In the genomic region with DNA sequence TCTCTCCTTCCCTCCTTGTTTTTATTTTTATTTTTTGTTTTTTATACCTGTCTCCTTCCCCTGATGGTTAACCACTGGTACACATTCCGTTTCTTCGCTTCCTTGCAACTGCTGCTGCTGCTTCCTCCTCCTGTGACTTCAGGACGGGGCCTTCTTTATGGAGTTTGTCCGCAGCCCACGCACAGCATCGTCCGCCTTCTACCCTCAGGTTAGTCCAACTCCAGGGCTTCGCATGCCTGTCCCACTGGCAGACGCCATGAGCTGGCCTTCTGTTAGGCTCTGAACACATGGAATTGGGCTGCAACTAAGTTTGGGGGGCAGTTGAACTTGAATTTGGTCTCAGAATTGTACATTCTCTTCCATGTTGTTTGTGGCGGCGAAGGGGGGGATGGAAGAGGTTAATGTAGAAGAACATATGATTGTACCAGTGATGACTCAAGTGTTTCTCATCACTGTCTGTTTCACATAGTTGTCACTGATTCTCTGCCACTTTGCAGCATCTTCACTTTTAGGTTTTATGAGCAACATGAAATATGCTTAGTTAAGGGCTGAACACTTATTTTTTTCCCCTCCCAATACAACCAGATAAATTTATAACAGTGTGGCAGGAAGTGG, we compare ENCODE assay signal across 22 cellular contexts.
DNase-seq lines count a peak whose midpoint lies in the region; ATAC-seq and TF ChIP-seq lines count a peak whose summit lies in the region.
"Had no signal": no experiment of that assay in that cellular context is flagged by ENCODE, and none has a peak within 500 bp of the region (broad histone marks: within the 10 kb centered on the region; RNA-seq: fewer than 3 reads in every experiment).

No MANE protein-coding gene starts in this region.

- no peak for TF ChIP-seq RAD21 in SK-N-SH (IDR thresholded peaks at IDR 0.05; ENCODE audit: low read length)

- H4K20me1 ChIP-seq in SK-N-SH (ENCODE audit: insufficient read depth), result no peaks in the 10 kb centered on the region

- H3K36me3 Mint-ChIP-seq in activated CD4-positive, alpha-beta memory T cell treated with anti-CD3 and anti-CD28 coated beads for 36 hours, result no peaks in the 10 kb centered on the region
- H3K36me3 Mint-ChIP-seq in activated CD4-positive, alpha-beta memory T cell treated with anti-CD3 and anti-CD28 coated beads, Interleukin-2, amount 10 ng/mL, durations not matched to agents 7 days and 5 days (ENCODE audit: low read depth), result peaks cover 9% of the 10 kb centered on the region
- H3K36me3 Mint-ChIP-seq: natural killer cell treated with Interleukin-12 subunit alpha and Interleukin-12 subunit beta and Interleukin-15 and Interleukin-18, amount 100 ng/mL, for 72 hours had no signal

- 0 out of 4 replicates have a peak, but pooled peaks cover 0 to 4% of the 10 kb centered on the region in 2 experiments for H3K4me1 ChIP-seq in SK-N-SH (ENCODE audit: control insufficient read depth in 1 of 2, insufficient read depth in 2 of 2, low read depth in 1 of 2, low read length in 1 of 2)
- H3K4me1 ChIP-seq: colonic mucosa, stomach, upper lobe of left lung had no signal

- intact Hi-C loops in activated CD4-positive, alpha-beta memory T cell treated with anti-CD3 and anti-CD28 coated beads for 36 hours (cut with micrococcal nuclease), result no loop called here

- no peaks in the 10 kb centered on the region for H3K27me3 ChIP-seq in SK-N-SH (ENCODE audit: insufficient read depth)
- H3K27me3 ChIP-seq: colonic mucosa, SJSA1, stomach, upper lobe of left lung had no signal

- no peak for ATAC-seq in GM18870 (IDR thresholded peaks at IDR 0.05; ENCODE audit: unreplicated experiment)
- ATAC-seq: natural killer cell treated with Interleukin-12 subunit alpha and Interleukin-12 subunit beta and Interleukin-15 and Interleukin-18, amount 100 ng/mL, for 72 hours had no signal

- H2AFZ ChIP-seq in SK-N-SH (ENCODE audit: low read depth), result no peak overlapping the region

- DNase-seq in activated CD4-positive, alpha-beta memory T cell treated with anti-CD3 and anti-CD28 coated beads for 36 hours, result peak; percentile 52
- DNase-seq in activated CD4-positive, alpha-beta memory T cell treated with anti-CD3 and anti-CD28 coated beads, Interleukin-2, amount 10 ng/mL, durations not matched to agents 7 days and 5 days, result no peak
- no peak for DNase-seq in SK-N-SH
- DNase-seq in caudate nucleus (lab: John Stamatoyannopoulos, UW), result peak in 3 of 61 donors; percentile 20 to 36 (median 26)
- DNase-seq in stimulated activated CD4-positive, alpha-beta T cell treated with anti-CD3 and anti-CD28 coated beads, Interleukin-1b, Interleukin-23, amount 100 ng/mL, for 48 hours, result peak; percentile 21
- DNase-seq in RWPE1 (ENCODE audit: low spot score), result no peak
- DNase-seq in NOMO-1 treated with dmso at 0.1 percent for 144 hours (lab: John Stamatoyannopoulos, UW; ENCODE audit: unreplicated experiment), result no peak
- DNase-seq: activated CD4-positive, alpha-beta T cell treated with anti-CD3 and anti-CD28 coated beads, Interleukin-2, amount 10 ng/mL, durations not matched to agents 7 days and 5 days; colonic mucosa; DMS 273 treated with DMSO at 0.1 percent for 48 hours; Karpas-422; kidney glomerular epithelial cell; NCI-H1105; NCI-H526 treated with DMSO at 0.1 percent for 48 hours; stomach; upper lobe of left lung had no signal

- 96% methylated on average over 11 of the region's 11 CpGs for WGBS in SK-N-SH (ENCODE audit: low lambda C conversion rate)

- TF ChIP-seq EP300 in SK-N-SH (IDR thresholded peaks at IDR 0.05; ENCODE audit: borderline replicate concordance in 1 of 2, low read depth in 1 of 2, low read length in 1 of 2), result no peak

- H3K79me2 ChIP-seq in SK-N-SH (ENCODE audit: insufficient read depth), result no peaks in the 10 kb centered on the region

- CTCF ChIA-PET in activated CD4-positive, alpha-beta memory T cell treated with anti-CD3 and anti-CD28 coated beads for 36 hours (lab: Charles Lee), result interaction anchor here (1.3 kb wide), 1 partner anchor 109 kb away, joined by 3 read pairs; no protein-coding TSS in a partner anchor
- CTCF ChIA-PET in activated CD4-positive, alpha-beta memory T cell treated with anti-CD3 and anti-CD28 coated beads, Interleukin-2, amount 10 ng/mL, durations not matched to agents 7 days and 5 days (lab: Charles Lee), result interaction anchor here (1.3 kb wide), 1 partner anchor 11 kb away, joined by 4 read pairs; no protein-coding TSS in a partner anchor
- CTCF ChIA-PET in SK-N-SH (lab: Yijun Ruan, JAX) (interaction anchor here (0.6 to 1.6 kb wide), 2 partner anchors 15 to 105 kb away, joined by 3 read pairs; no protein-coding TSS in a partner anchor), RWPE1 (lab: Yijun Ruan, JAX) (no interaction called here)

- no peak overlapping the region for H3K4me2 ChIP-seq in SK-N-SH

- H3F3A ChIP-seq in SK-N-SH (replicated peaks; ENCODE audit: insufficient read depth), result peaks cover 3% of the 10 kb centered on the region

- no peak overlapping the region for H3K9ac ChIP-seq in SK-N-SH

- peaks cover 7% of the 10 kb centered on the region for H3K4me1 Mint-ChIP-seq in activated CD4-positive, alpha-beta memory T cell treated with anti-CD3 and anti-CD28 coated beads for 36 hours (ENCODE audit: low read depth)
- peaks cover 6% of the 10 kb centered on the region for H3K4me1 Mint-ChIP-seq in activated CD4-positive, alpha-beta memory T cell treated with anti-CD3 and anti-CD28 coated beads, Interleukin-2, amount 10 ng/mL, durations not matched to agents 7 days and 5 days
- H3K4me1 Mint-ChIP-seq: memory B cell had no signal

- no peak overlapping the region for H3K4me3 Mint-ChIP-seq in activated CD4-positive, alpha-beta memory T cell treated with anti-CD3 and anti-CD28 coated beads for 36 hours
- no peak overlapping the region for H3K4me3 Mint-ChIP-seq in activated CD4-positive, alpha-beta memory T cell treated with anti-CD3 and anti-CD28 coated beads, Interleukin-2, amount 10 ng/mL, durations not matched to agents 7 days and 5 days
- H3K4me3 Mint-ChIP-seq: activated CD4-positive, alpha-beta T cell treated with anti-CD3 and anti-CD28 coated beads, Interleukin-2, amount 10 ng/mL, durations not matched to agents 7 days and 5 days; memory B cell; natural killer cell treated with Interleukin-12 subunit alpha and Interleukin-12 subunit beta and Interleukin-15 and Interleukin-18, amount 100 ng/mL, for 72 hours had no signal

- H3K9me3 Mint-ChIP-seq in activated CD4-positive, alpha-beta memory T cell treated with anti-CD3 and anti-CD28 coated beads for 36 hours, result no peaks in the 10 kb centered on the region
- no peaks in the 10 kb centered on the region for H3K9me3 Mint-ChIP-seq in activated CD4-positive, alpha-beta memory T cell treated with anti-CD3 and anti-CD28 coated beads, Interleukin-2, amount 10 ng/mL, durations not matched to agents 7 days and 5 days
- H3K9me3 Mint-ChIP-seq: activated CD4-positive, alpha-beta T cell treated with anti-CD3 and anti-CD28 coated beads, Interleukin-2, amount 10 ng/mL, durations not matched to agents 7 days and 5 days; memory B cell; natural killer cell treated with Interleukin-12 subunit alpha and Interleukin-12 subunit beta and Interleukin-15 and Interleukin-18, amount 100 ng/mL, for 72 hours had no signal

- no peak for TF ChIP-seq CTCF in SK-N-SH (IDR thresholded peaks at IDR 0.05)
- TF ChIP-seq CTCF in RWPE1 (conservative IDR thresholded peaks at IDR 0.05; ENCODE audit: low read depth), result no peak

- H3K36me3 ChIP-seq in SK-N-SH (replicated peaks in 1 of 2; ENCODE audit: control insufficient read depth in 1 of 2, insufficient read depth in 2 of 2, low read length in 1 of 2), result peaks cover 7 to 9% of the 10 kb centered on the region in 2 experiments
- H3K36me3 ChIP-seq: colonic mucosa had no signal

- no peaks in the 10 kb centered on the region for H3K9me2 ChIP-seq in SK-N-SH

- H3K27me3 Mint-ChIP-seq in activated CD4-positive, alpha-beta memory T cell treated with anti-CD3 and anti-CD28 coated beads for 36 hours, result no peaks in the 10 kb centered on the region
- H3K27me3 Mint-ChIP-seq in activated CD4-positive, alpha-beta memory T cell treated with anti-CD3 and anti-CD28 coated beads, Interleukin-2, amount 10 ng/mL, durations not matched to agents 7 days and 5 days, result no peaks in the 10 kb centered on the region
- H3K27me3 Mint-ChIP-seq: activated CD4-positive, alpha-beta T cell treated with anti-CD3 and anti-CD28 coated beads, Interleukin-2, amount 10 ng/mL, durations not matched to agents 7 days and 5 days; memory B cell; natural killer cell treated with Interleukin-12 subunit alpha and Interleukin-12 subunit beta and Interleukin-15 and Interleukin-18, amount 100 ng/mL, for 72 hours; progenitor cell of endocrine pancreas had no signal

- H3K27ac ChIP-seq in SK-N-SH (ENCODE audit: low read depth in 2 of 2, low read length in 1 of 2), result peak overlapping the region in 1 of 2 experiments; percentile 30; a peak in 1 of 4 replicates
- H3K27ac ChIP-seq in caudate nucleus (ENCODE audit: low read depth, low read length), result peak overlapping the region; percentile 66
- H3K27ac ChIP-seq in RWPE1, result no peak overlapping the region
- H3K27ac ChIP-seq: C4-2B, colonic mucosa, SJSA1, stomach, upper lobe of left lung had no signal

- H3K9me3 ChIP-seq in SK-N-SH, result no peaks in the 10 kb centered on the region
- H3K9me3 ChIP-seq: colonic mucosa, SJSA1, stomach, upper lobe of left lung had no signal

- no peak overlapping the region for H3K27ac Mint-ChIP-seq in activated CD4-positive, alpha-beta memory T cell treated with anti-CD3 and anti-CD28 coated beads for 36 hours
- no peak overlapping the region for H3K27ac Mint-ChIP-seq in activated CD4-positive, alpha-beta memory T cell treated with anti-CD3 and anti-CD28 coated beads, Interleukin-2, amount 10 ng/mL, durations not matched to agents 7 days and 5 days
- H3K27ac Mint-ChIP-seq: activated CD4-positive, alpha-beta T cell treated with anti-CD3 and anti-CD28 coated beads, Interleukin-2, amount 10 ng/mL, durations not matched to agents 7 days and 5 days; memory B cell; natural killer cell treated with Interleukin-12 subunit alpha and Interleukin-12 subunit beta and Interleukin-15 and Interleukin-18, amount 100 ng/mL, for 72 hours; progenitor cell of endocrine pancreas had no signal

- POLR2A ChIA-PET in activated CD4-positive, alpha-beta memory T cell treated with anti-CD3 and anti-CD28 coated beads for 36 hours (lab: Charles Lee), result no interaction called here
- POLR2A ChIA-PET in activated CD4-positive, alpha-beta memory T cell treated with anti-CD3 and anti-CD28 coated beads, Interleukin-2, amount 10 ng/mL, durations not matched to agents 7 days and 5 days (lab: Charles Lee), result no interaction called here
- POLR2A ChIA-PET in SK-N-SH (lab: Yijun Ruan, JAX) (no interaction called here), RWPE1 (lab: Yijun Ruan, JAX; ENCODE audit: low non-redundant PET) (no interaction called here)

- no peak overlapping the region for H3K4me3 ChIP-seq in SK-N-SH (ENCODE audit: low read depth in 2 of 2, low read length in 1 of 2)
- H3K4me3 ChIP-seq: colonic mucosa, SJSA1, stomach, upper lobe of left lung had no signal

Comparison
In these comparisons a context has a peak if more than half of its experiments do, and no peak if none do; other contexts are left out.
1. DNase-seq: peak in activated CD4-positive, alpha-beta memory T cell treated with anti-CD3 and anti-CD28 coated beads for 36 hours (single experiment) and stimulated activated CD4-positive, alpha-beta T cell treated with anti-CD3 and anti-CD28 coated beads, Interleukin-1b, Interleukin-23, amount 100 ng/mL, for 48 hours (single experiment); none in activated CD4-positive, alpha-beta memory T cell treated with anti-CD3 and anti-CD28 coated beads, Interleukin-2, amount 10 ng/mL, durations not matched to agents 7 days and 5 days (single experiment), SK-N-SH (single experiment), RWPE1 (single experiment) and NOMO-1 treated with dmso at 0.1 percent for 144 hours (single experiment).